In genomic region chr10:7572435-7572834, GRCh38 we compare ENCODE assay signal across 14 cellular contexts.
A peak's percentile ranks its signal among the peaks of the same experiment; 100 is the strongest.
DNase-seq lines count a peak whose midpoint lies in the region; ATAC-seq and TF ChIP-seq lines count a peak whose summit lies in the region.
"Had no signal": no experiment of that assay in that cellular context is flagged by ENCODE, and none has a peak within 500 bp of the region (broad histone marks: within the 10 kb centered on the region; RNA-seq: fewer than 3 reads in every experiment).

No MANE protein-coding gene starts in this region.

- H3K4me3 ChIP-seq in fibroblast of pulmonary artery (replicated peaks; ENCODE audit: low read depth, low read length) (no peak overlapping the region), psoas muscle (no peak overlapping the region), mucosa of descending colon (no peak overlapping the region)
- H3K4me3 ChIP-seq: GM12878 had no signal

- H3K27me3 ChIP-seq in psoas muscle (ENCODE audit: insufficient read depth in 3 of 3, low read length in 2 of 3), result no peaks in the 10 kb centered on the region

- no peak overlapping the region for H3K27ac ChIP-seq in psoas muscle
- H3K27ac ChIP-seq: C4-2B, VCaP had no signal

- intact Hi-C loops in psoas muscle (cut with DNase I) (no loop called here), mucosa of descending colon (cut with DNase I, micrococcal nuclease) (no loop called here)

- TF ChIP-seq CTCF in fibroblast of pulmonary artery (IDR thresholded peaks at IDR 0.05; ENCODE audit: low read length, missing control alignments) (no peak), psoas muscle (IDR thresholded peaks at IDR 0.05) (no peak), mucosa of descending colon (IDR thresholded peaks at IDR 0.05) (no peak)

- H3K9me3 ChIP-seq in psoas muscle (no peaks in the 10 kb centered on the region), mucosa of descending colon (no peaks in the 10 kb centered on the region)

- H3K36me3 ChIP-seq in psoas muscle (ENCODE audit: insufficient read depth in 1 of 2, low read depth in 1 of 2) (peaks cover 0 to 3% of the 10 kb centered on the region in 2 donors), mucosa of descending colon (ENCODE audit: low read depth) (no peaks in the 10 kb centered on the region)

- no peaks in the 10 kb centered on the region for H3K4me1 ChIP-seq in psoas muscle
- H3K4me1 ChIP-seq in mucosa of descending colon (ENCODE audit: low read depth), result no peaks in the 10 kb centered on the region

- 10 to 14% (median 11%) methylated on average over 2 of the region's 2 CpGs for WGBS in psoas muscle, 3 donors

- ATAC-seq in psoas muscle, result peak in 3 of 4 donors; percentile 49 to 53 (median 50)
- ATAC-seq in HG02938 (IDR thresholded peaks at IDR 0.05; ENCODE audit: unreplicated experiment), result no peak
- no peak for ATAC-seq in mucosa of descending colon
- ATAC-seq: GM12878, SK-N-SH treated with all-trans-retinoic acid at 6 μM for 48 hours had no signal

- DNase-seq in Ammon's horn (ENCODE audit: low spot score) (peak; percentile 69), KG1 (lab: John Stamatoyannopoulos, UW) (peak; percentile 13), fibroblast of pulmonary artery (ENCODE audit: low read depth) (peak; percentile 46), psoas muscle (no peak), mucosa of descending colon (no peak), NCI-H345 (lab: John Stamatoyannopoulos, UW) (no peak)
- DNase-seq in activated effector memory CD4-positive, alpha-beta T cell treated with Interleukin-2 at 50 U/mL for 16 hours, result no peak
- DNase-seq: dermis blood vessel endothelial cell, DMS79 had no signal

Comparison
In these comparisons a context has a peak if more than half of its experiments do, and no peak if none do; other contexts are left out.
1. DNase-seq: peak in Ammon's horn (single experiment), KG1 (single experiment) and fibroblast of pulmonary artery (single experiment); none in psoas muscle (0 of 2), mucosa of descending colon (0 of 3), NCI-H345 (single experiment) and activated effector memory CD4-positive, alpha-beta T cell treated with Interleukin-2 at 50 U/mL for 16 hours (single experiment).
2. ATAC-seq: peak in psoas muscle (3 of 4); none in HG02938 (single experiment) and mucosa of descending colon (single experiment).